ENCODE assay signal across 9 cellular contexts in the genomic region with DNA sequence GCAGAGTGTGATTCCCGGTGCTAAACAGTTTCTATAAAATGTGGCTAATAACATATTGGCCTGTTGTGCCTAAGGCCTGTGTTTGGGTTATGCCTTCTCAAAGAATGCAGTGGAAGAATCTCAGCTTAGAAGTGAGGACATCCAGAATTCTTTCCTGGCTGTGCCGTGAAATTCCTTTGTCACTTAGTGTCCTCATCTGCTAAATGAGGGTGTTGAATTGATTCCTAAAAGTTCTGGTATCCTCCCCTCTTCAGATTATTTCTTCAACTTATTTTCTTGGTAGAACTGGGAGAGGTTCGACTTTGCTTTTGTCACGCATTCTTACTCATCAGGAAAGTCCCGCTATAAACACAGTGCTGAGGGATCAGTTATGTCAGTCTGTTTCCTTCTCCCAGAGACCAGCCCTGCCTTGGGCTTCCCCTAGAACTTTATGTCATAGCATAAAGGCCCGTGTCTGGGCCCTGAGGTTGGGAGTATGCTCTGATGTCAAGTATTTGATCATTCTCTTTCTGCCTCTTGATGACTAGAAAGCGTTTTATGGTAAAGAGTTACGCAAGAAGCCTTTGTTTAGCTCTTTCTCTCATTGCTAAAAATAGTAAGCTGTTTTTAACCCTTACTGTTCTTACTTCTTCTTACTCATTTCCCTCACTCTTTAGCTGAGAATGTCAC. TPM values are rescaled to one million over a fixed set of nuclear protein-coding genes. Genes with fewer than 3 reads are reported as not detected.
DNase-seq lines count a peak whose midpoint lies in the region; ATAC-seq and TF ChIP-seq lines count a peak whose summit lies in the region.
"Had no signal": no experiment of that assay in that cellular context is flagged by ENCODE, and none has a peak within 500 bp of the region (broad histone marks: within the 10 kb centered on the region; RNA-seq: fewer than 3 reads in every experiment).

No MANE protein-coding gene starts in this region.

- H3K23ac ChIP-seq in IMR-90 (ENCODE audit: low read depth, low read length): peak overlapping the region; percentile 83; the same call in 1 of the 2 replicates
- H3K23ac ChIP-seq in neuronal stem cell (ENCODE audit: low read depth, low read length, poor library complexity): no peak overlapping the region

- H3K27me3 Mint-ChIP-seq in osteocyte (ENCODE audit: unreplicated experiment): no peaks in the 10 kb centered on the region

- H4K5ac ChIP-seq in IMR-90 (ENCODE audit: low read depth, low read length): peak overlapping the region; percentile 93; the same call in 1 of the 2 replicates

- dilution Hi-C loops in IMR-90 (cut with HindIII; ENCODE audit: low sequenced_read_pairs, unreplicated experiment): no loop called here

- H2BK120ac ChIP-seq in IMR-90 (ENCODE audit: low read depth, low read length) (peak overlapping the region; percentile 77), neuronal stem cell (ENCODE audit: low read depth, low read length) (no peak overlapping the region)

- H3K4me3 ChIP-seq in IMR-90 (ENCODE audit: insufficient read depth, low read depth, low read length) (no peak overlapping the region), brain microvascular endothelial cell (ENCODE audit: low read depth, low read length) (no peak overlapping the region), Peyer's patch (no peak overlapping the region), neuronal stem cell (ENCODE audit: low read length in 2 of 2) (no peak overlapping the region)
- H3K4me3 ChIP-seq: SK-N-MC had no signal

- POLR2A ChIA-PET in IMR-90 (lab: Charles Lee; ENCODE audit: unreplicated experiment): no interaction called here

- WGBS in IMR-90 (ENCODE audit: extremely low coverage in 2 of 2, insufficient read length in 1 of 2), 2 experiments: no CpG with 5 or more reads among the region's 8 CpGs
- no CpG with 5 or more reads among the region's 8 CpGs for WGBS in neuronal stem cell (ENCODE audit: extremely low coverage in 2 of 2, insufficient read length in 2 of 2, insufficient replicate concordance in 1 of 2), 2 donors

- peak overlapping the region; percentile 15 to 82; a peak in 3 of 4 replicates for H4K8ac ChIP-seq in IMR-90 (ENCODE audit: low read depth in 2 of 2, low read length in 2 of 2)
- H4K8ac ChIP-seq in neuronal stem cell (ENCODE audit: low read depth, low read length): no peak overlapping the region

- peak overlapping the region; percentile 89; the same call in 2 of the 3 replicates for H2BK15ac ChIP-seq in IMR-90 (ENCODE audit: low read depth, low read length)
- H2BK15ac ChIP-seq in neuronal stem cell (ENCODE audit: low read length): no peak overlapping the region

- H3K36me3 Mint-ChIP-seq in osteocyte (ENCODE audit: unreplicated experiment): peaks cover 47% of the 10 kb centered on the region

- H2AK9ac ChIP-seq in IMR-90 (replicated peaks; ENCODE audit: low read depth, low read length, poor library complexity): peak overlapping the region; percentile 2

- H3K4me2 ChIP-seq in IMR-90 (ENCODE audit: low read depth, low read length): peak overlapping the region; percentile 76; the same call in 1 of the 2 replicates
- H3K4me2 ChIP-seq in neuronal stem cell (ENCODE audit: insufficient read depth, low read length, poor library complexity, severe bottlenecking): no peak overlapping the region

- peaks cover 8% of the 10 kb centered on the region for H3K9me1 ChIP-seq in IMR-90 (ENCODE audit: insufficient read depth, low read length)

- peak overlapping the region; percentile 4 for H2AFZ ChIP-seq in IMR-90 (replicated peaks; ENCODE audit: low read length, poor library complexity)
- H2AFZ ChIP-seq in neuronal stem cell (ENCODE audit: low read length): no peak overlapping the region

- no peak overlapping the region for H2BK12ac ChIP-seq in neuronal stem cell (ENCODE audit: low read length)

- H3K18ac ChIP-seq in IMR-90 (ENCODE audit: low read depth, low read length) (peak overlapping the region; percentile 97; the same call in 1 of the 2 replicates), neuronal stem cell (ENCODE audit: low read length) (no peak overlapping the region)

- peak overlapping the region; percentile 90 for H3K4ac ChIP-seq in IMR-90 (ENCODE audit: low read depth, low read length)
- H3K4ac ChIP-seq in neuronal stem cell (ENCODE audit: low read length): no peak overlapping the region

- H2AK5ac ChIP-seq in IMR-90 (ENCODE audit: low read depth, low read length) (peak overlapping the region; percentile 99; the same call in 1 of the 2 replicates), neuronal stem cell (ENCODE audit: low read depth, low read length) (no peak overlapping the region)

- H3K36me3 ChIP-seq in IMR-90 (ENCODE audit: control insufficient read depth, insufficient read depth, low read length): peaks cover 20% of the 10 kb centered on the region
- H3K36me3 ChIP-seq in brain microvascular endothelial cell (replicated peaks): peaks cover 5% of the 10 kb centered on the region
- H3K36me3 ChIP-seq in Peyer's patch: peaks cover 0 to 13% (median 0%) of the 10 kb centered on the region in 3 donors
- H3K36me3 ChIP-seq in neuronal stem cell (replicated peaks in 1 of 2; ENCODE audit: control insufficient read depth in 2 of 2, insufficient read depth in 2 of 2, low read length in 2 of 2): peaks cover 25 to 100% of the 10 kb centered on the region in 2 donors

- no TSS peak for BruUV-seq in IMR-90 (replicated peaks; lab: Mats Ljungman, UMichigan)

- intact Hi-C loops in IMR-90 (cut with micrococcal nuclease): loop anchor here (5.0 kb wide), 1 partner anchor 135 kb away; no protein-coding TSS in a partner anchor

- CTCF ChIA-PET in IMR-90 (lab: Yijun Ruan, JAX): interaction anchor here (0.9 to 1.3 kb wide), 2 partner anchors 25 to 412 kb away, joined by 3 read pairs; no protein-coding TSS in a partner anchor

- no peak overlapping the region for H3K56ac ChIP-seq in IMR-90 (ENCODE audit: extremely low read depth, insufficient read depth, low read length)

- peaks cover 33 to 70% of the 10 kb centered on the region in 2 experiments for H3K79me1 ChIP-seq in IMR-90 (ENCODE audit: low read depth in 1 of 2, low read length in 2 of 2)
- H3K79me1 ChIP-seq in neuronal stem cell (ENCODE audit: low read depth, low read length): no peaks in the 10 kb centered on the region

- in situ Hi-C loops in GM13976 (cut with MboI; ENCODE audit: low sequenced_read_pairs, unreplicated experiment) (no loop called here), IMR-90 (cut with MboI; ENCODE audit: low sequenced_read_pairs) (no loop called here), brain microvascular endothelial cell (cut with HindIII; ENCODE audit: low pct_ligation_motif_present, low sequenced_read_pairs) (no loop called here)

- ATAC-seq in GM21529 (IDR thresholded peaks at IDR 0.05; ENCODE audit: unreplicated experiment): peak; percentile 63
- peak; percentile 65 for ATAC-seq in IMR-90 (ENCODE audit: low read depth)

- no peak for TF ChIP-seq CTCF in GM13976 (IDR thresholded peaks at IDR 0.05; ENCODE audit: borderline replicate concordance, control extremely low read depth, extremely low read depth, insufficient read depth, missing control alignments)
- no peak for TF ChIP-seq CTCF in IMR-90 (conservative IDR thresholded peaks at IDR 0.05; ENCODE audit: low read depth, low read length)
- TF ChIP-seq CTCF in brain microvascular endothelial cell (IDR thresholded peaks at IDR 0.05; ENCODE audit: low read depth, low read length, missing control alignments): no peak
- no peak for TF ChIP-seq CTCF in osteocyte (IDR thresholded peaks at IDR 0.05)
- no peak for TF ChIP-seq CTCF in Peyer's patch (IDR thresholded peaks at IDR 0.05)

- H3K27ac ChIP-seq in IMR-90 (ENCODE audit: insufficient read depth, low read length) (peak overlapping the region; percentile 35), brain microvascular endothelial cell (peak overlapping the region; percentile 90), Peyer's patch (no peak overlapping the region), neuronal stem cell (replicated peaks; ENCODE audit: low read length) (no peak overlapping the region)
- H3K27ac ChIP-seq: SK-N-MC had no signal

- H3K4me3 Mint-ChIP-seq in osteocyte (ENCODE audit: unreplicated experiment): no peak overlapping the region

- no peaks in the 10 kb centered on the region for H3K27me3 ChIP-seq in IMR-90 (ENCODE audit: control insufficient read depth, insufficient read depth, low read length)
- H3K27me3 ChIP-seq in brain microvascular endothelial cell (replicated peaks): no peaks in the 10 kb centered on the region
- no peaks in the 10 kb centered on the region for H3K27me3 ChIP-seq in Peyer's patch
- no peaks in the 10 kb centered on the region for H3K27me3 ChIP-seq in neuronal stem cell (ENCODE audit: control insufficient read depth in 3 of 3, insufficient read depth in 3 of 3, low read depth in 1 of 3, low read length in 3 of 3)

- peak overlapping the region; percentile 90 for H2BK20ac ChIP-seq in IMR-90 (ENCODE audit: low read depth, low read length)

- H3K4me1 ChIP-seq in IMR-90 (ENCODE audit: control insufficient read depth, insufficient read depth, low read length): peaks cover 23% of the 10 kb centered on the region
- H3K4me1 ChIP-seq in Peyer's patch: peaks cover 0 to 7% (median 2%) of the 10 kb centered on the region in 4 donors
- H3K4me1 ChIP-seq in neuronal stem cell (ENCODE audit: control insufficient read depth in 2 of 2, insufficient read depth in 1 of 2, low read depth in 1 of 2, low read length in 2 of 2): no peaks in the 10 kb centered on the region

- H3K4me1 Mint-ChIP-seq in osteocyte (ENCODE audit: unreplicated experiment): peaks cover 24% of the 10 kb centered on the region

- H2BK5ac ChIP-seq in IMR-90 (ENCODE audit: low read depth, low read length, poor library complexity, severe bottlenecking) (peak overlapping the region; percentile 96), neuronal stem cell (ENCODE audit: low read length) (no peak overlapping the region)

- TF ChIP-seq POLR2A in IMR-90 (IDR thresholded peaks at IDR 0.05; ENCODE audit: low read depth, low read length) (no peak), Peyer's patch (IDR thresholded peaks at IDR 0.05) (no peak)

- H3K27ac Mint-ChIP-seq in osteocyte (ENCODE audit: unreplicated experiment): peak overlapping the region; percentile 68

- H4K91ac ChIP-seq in IMR-90 (ENCODE audit: insufficient read depth, low read depth, low read length): peak overlapping the region; percentile 64
- no peak overlapping the region for H4K91ac ChIP-seq in neuronal stem cell (ENCODE audit: low read depth, low read length, poor library complexity)

- no peak for TF ChIP-seq RAD21 in IMR-90 (IDR thresholded peaks at IDR 0.05; ENCODE audit: low read length)

- H4K20me1 ChIP-seq in IMR-90 (ENCODE audit: insufficient read depth, low read length): no peaks in the 10 kb centered on the region; the same call in 1 of the 2 replicates

- H3K14ac ChIP-seq in IMR-90 (replicated peaks; ENCODE audit: low read depth, low read length) (peak overlapping the region; percentile 82), neuronal stem cell (ENCODE audit: low read length) (no peak overlapping the region)

- H3K9ac ChIP-seq in IMR-90 (ENCODE audit: low read depth, low read length) (no peak overlapping the region), neuronal stem cell (ENCODE audit: low read depth, low read length, poor library complexity) (no peak overlapping the region)

- H3K9me3 ChIP-seq in IMR-90 (ENCODE audit: control insufficient read depth, insufficient read depth, low read length): no peaks in the 10 kb centered on the region
- no peaks in the 10 kb centered on the region for H3K9me3 ChIP-seq in Peyer's patch
- peaks cover 1 to 22% of the 10 kb centered on the region in 2 donors for H3K9me3 ChIP-seq in neuronal stem cell (replicated peaks in 1 of 2; ENCODE audit: control insufficient read depth in 2 of 2, insufficient read depth in 1 of 2, low read depth in 1 of 2, low read length in 2 of 2)

- no peaks in the 10 kb centered on the region for H3K9me3 Mint-ChIP-seq in osteocyte (ENCODE audit: unreplicated experiment)

- DNase-seq in GM13976 (ENCODE audit: low spot score) (peak; percentile 58), IMR-90 (peak; percentile 98), brain microvascular endothelial cell (peak; percentile 94), osteocyte (ENCODE audit: extremely low spot score, unreplicated experiment) (no peak), Peyer's patch (no peak), neuronal stem cell (ENCODE audit: low spot score) (no peak)
- DNase-seq in effector CD4-positive, alpha-beta T cell: no peak

RNA-seq across cellular contexts. Expression of gene MTAP, which starts 29.5 kb away (rescaled TPM):
- total RNA-seq in IMR-90 (2012; rRNA removed) (33.6 and 50.9 TPM in 2 replicates), osteocyte (42.5 and 45.8 TPM in 2 replicates), Peyer's patch (10 to 100 TPM; 13.3 to 40.3 (median 27.3) TPM)
- 14.1 and 15.7 TPM in 2 replicates for polyA plus RNA-seq in IMR-90 (2012; rRNA removed)
- polyA plus RNA-seq in IMR-90 (2012; cell fraction: cytosol; rRNA removed): 3.9 and 6.2 TPM in 2 replicates
- 3.0 and 23.7 TPM in 2 replicates for polyA plus RNA-seq in IMR-90 (2012; cell fraction: nucleus; rRNA removed; ENCODE audit: low replicate concordance)
- polyA plus RNA-seq in neuronal stem cell (2013, experiment 1 of 2): 16.4 TPM
- 19.0 TPM for polyA plus RNA-seq in neuronal stem cell (2013, experiment 2 of 2)

Comparison
In these comparisons a context has a peak if more than half of its experiments do, and no peak if none do; other contexts are left out.
1. DNase-seq: peak in GM13976 (single experiment), IMR-90 (single experiment) and brain microvascular endothelial cell (single experiment); none in osteocyte (single experiment), effector CD4-positive, alpha-beta T cell (single experiment), Peyer's patch (0 of 3) and neuronal stem cell (single experiment).
2. H3K27ac ChIP-seq: peak in IMR-90 (single experiment) and brain microvascular endothelial cell (single experiment); none in Peyer's patch (0 of 4) and neuronal stem cell (single experiment).